ENCODE assay signal across 8 cellular contexts in genomic region chr3:183158552-183159006, GRCh38.
DNase-seq lines count a peak whose midpoint lies in the region; ATAC-seq and TF ChIP-seq lines count a peak whose summit lies in the region.

No MANE protein-coding gene starts in this region.

- H3K4me1 Mint-ChIP-seq in activated naive CD4-positive, alpha-beta T cell treated with anti-CD3 and anti-CD28 coated beads, Interleukin-2, amount 50 U/mL, for 24 hours: peaks cover 42% of the 10 kb centered on the region
- H3K4me1 Mint-ChIP-seq in nephron progenitor cell: peaks cover 18% of the 10 kb centered on the region

- DNase-seq in CD1c-positive myeloid dendritic cell (ENCODE audit: extremely low spot score) (peak; percentile 94), HEK293T (ENCODE audit: extremely low spot score) (no peak), superior temporal gyrus (ENCODE audit: extremely low spot score) (no peak), nephron progenitor cell (no peak)
- peak; percentile 30 to 34 for DNase-seq in stimulated activated CD4-positive, alpha-beta T cell treated with anti-CD3 and anti-CD28 coated beads, Interleukin-2, amount 100 ng/mL, for 48 hours

- peaks cover 7% of the 10 kb centered on the region for H3K36me3 Mint-ChIP-seq in activated naive CD4-positive, alpha-beta T cell treated with anti-CD3 and anti-CD28 coated beads, Interleukin-2, amount 50 U/mL, for 24 hours
- no peaks in the 10 kb centered on the region for H3K36me3 Mint-ChIP-seq in nephron progenitor cell (ENCODE audit: low read depth)

- POLR2A ChIA-PET in HEK293T (lab: Yijun Ruan, JAX): no interaction called here

- no peaks in the 10 kb centered on the region for H3K27me3 Mint-ChIP-seq in activated naive CD4-positive, alpha-beta T cell treated with anti-CD3 and anti-CD28 coated beads, Interleukin-2, amount 50 U/mL, for 24 hours
- peaks cover 44% of the 10 kb centered on the region for H3K27me3 Mint-ChIP-seq in nephron progenitor cell (ENCODE audit: low read depth, poor library complexity)

- ATAC-seq in GM19452 (IDR thresholded peaks at IDR 0.05; ENCODE audit: unreplicated experiment): peak; percentile 62
- ATAC-seq in HG03432 (IDR thresholded peaks at IDR 0.05; ENCODE audit: unreplicated experiment): peak; percentile 64

- H3K4me3 Mint-ChIP-seq in activated naive CD4-positive, alpha-beta T cell treated with anti-CD3 and anti-CD28 coated beads, Interleukin-2, amount 50 U/mL, for 24 hours: peak overlapping the region; percentile 58
- no peak overlapping the region for H3K4me3 Mint-ChIP-seq in nephron progenitor cell

- H3K9me3 Mint-ChIP-seq in activated naive CD4-positive, alpha-beta T cell treated with anti-CD3 and anti-CD28 coated beads, Interleukin-2, amount 50 U/mL, for 24 hours: no peaks in the 10 kb centered on the region
- peaks cover 3% of the 10 kb centered on the region for H3K9me3 Mint-ChIP-seq in nephron progenitor cell

- CTCF ChIA-PET in HEK293T (lab: Yijun Ruan, JAX): interaction anchor here (0.6 kb wide), 1 partner anchor 241 kb away, joined by 3 read pairs; no protein-coding TSS in a partner anchor

- TF ChIP-seq CTCF in nephron progenitor cell (IDR thresholded peaks at IDR 0.05): no peak

- peak overlapping the region; percentile 70 for H3K27ac Mint-ChIP-seq in activated naive CD4-positive, alpha-beta T cell treated with anti-CD3 and anti-CD28 coated beads, Interleukin-2, amount 50 U/mL, for 24 hours
- H3K27ac Mint-ChIP-seq in nephron progenitor cell: no peak overlapping the region

TF ChIP-seq in HEK293T, 16 proteins besides CTCF, POLR2A, EP300 and RAD21:
- TF ChIP-seq L3MBTL2 (conservative IDR thresholded peaks at IDR 0.05) (no peak), SUZ12 (IDR thresholded peaks at IDR 0.05) (no peak), FOXA1 (IDR thresholded peaks at IDR 0.05) (no peak), PKNOX1 (IDR thresholded peaks at IDR 0.05) (no peak), HDGF (IDR thresholded peaks at IDR 0.05; ENCODE audit: borderline replicate concordance) (no peak), ARNT (IDR thresholded peaks at IDR 0.05) (no peak), FOXM1 (IDR thresholded peaks at IDR 0.05; ENCODE audit: borderline replicate concordance) (no peak), ELF4 (IDR thresholded peaks at IDR 0.05) (no peak), LEF1 (IDR thresholded peaks at IDR 0.05; ENCODE audit: borderline replicate concordance) (no peak)

Comparison
In these comparisons a context has a peak if more than half of its experiments do, and no peak if none do; other contexts are left out.
1. DNase-seq: peak in CD1c-positive myeloid dendritic cell (single experiment) and stimulated activated CD4-positive, alpha-beta T cell treated with anti-CD3 and anti-CD28 coated beads, Interleukin-2, amount 100 ng/mL, for 48 hours (2 of 2); none in HEK293T (single experiment), superior temporal gyrus (single experiment) and nephron progenitor cell (single experiment).